2 cellular contexts compared by ENCODE assay signal in genomic region chr3:99589168-99589567, GRCh38. TPM values are rescaled to one million over a fixed set of nuclear protein-coding genes. Genes with fewer than 3 reads are reported as not detected.
"Had no signal": no experiment of that assay in that cellular context is flagged by ENCODE, and none has a peak within 500 bp of the region (broad histone marks: within the 10 kb centered on the region; RNA-seq: fewer than 3 reads in every experiment).

No MANE protein-coding gene starts in this region.

RNA-seq across cellular contexts. Expression of gene COL8A1, which starts 49.2 kb away (rescaled TPM):
- total RNA-seq: progenitor cell of endocrine pancreas had no signal
- polyA plus RNA-seq: naive thymus-derived CD8-positive, alpha-beta T cell had no signal
